ENCODE assay signal across 24 cellular contexts in the genomic region with DNA sequence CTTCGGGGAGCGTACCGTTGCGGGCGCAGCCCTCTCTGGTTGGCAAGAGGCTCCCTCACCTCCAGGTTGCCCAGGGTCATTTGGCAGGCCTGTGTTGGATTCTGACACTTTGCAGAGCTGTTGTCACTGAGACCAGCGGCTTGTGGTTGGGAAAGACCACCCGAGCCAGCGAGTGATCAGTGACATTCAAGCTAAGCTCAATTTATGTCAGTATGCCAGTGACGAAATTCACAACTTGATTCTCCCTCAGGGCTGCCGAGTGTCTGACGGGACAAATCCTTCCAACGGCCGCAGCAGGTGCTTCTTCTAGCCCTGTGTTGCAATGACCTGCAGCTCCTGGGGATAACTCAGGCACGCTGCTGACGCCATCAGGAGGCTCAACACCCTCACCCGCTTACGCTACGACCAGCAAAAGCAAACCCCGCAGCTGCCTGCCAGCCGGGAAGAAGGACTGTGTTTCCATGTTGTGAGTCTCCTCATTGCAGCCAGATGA. TPM values are rescaled to one million over a fixed set of nuclear protein-coding genes. Genes with fewer than 3 reads are reported as not detected.
"Had no signal": no experiment of that assay in that cellular context is flagged by ENCODE, and none has a peak within 500 bp of the region (broad histone marks: within the 10 kb centered on the region; RNA-seq: fewer than 3 reads in every experiment).

No MANE protein-coding gene starts in this region.

- H3K27me3 ChIP-seq: hepatocyte, tibial nerve had no signal

- H3K9me3 ChIP-seq: SK-N-SH had no signal

- H3K4me3 ChIP-seq: hepatocyte, tibial nerve had no signal

- H3K27ac ChIP-seq: hepatocyte, tibial nerve had no signal

- H3K9me3 Mint-ChIP-seq: activated naive CD4-positive, alpha-beta T cell treated with anti-CD3 and anti-CD28 coated beads for 36 hours; activated naive CD8-positive, alpha-beta T cell treated with anti-CD3 and anti-CD28 coated beads, Interleukin-2, amount 50 U/mL, for 24 hours; nephron; stimulated activated naive B cell treated with anti-CD40 and anti-IgM and Interleukin-4, amounts not matched to agents 10 μg/mL and 1 μg/mL and 100 μg/mL, for 72 hours had no signal

- H3K27ac Mint-ChIP-seq: activated naive CD4-positive, alpha-beta T cell treated with anti-CD3 and anti-CD28 coated beads for 36 hours; activated naive CD8-positive, alpha-beta T cell treated with anti-CD3 and anti-CD28 coated beads, Interleukin-2, amount 50 U/mL, for 24 hours; nephron; stimulated activated naive B cell treated with anti-CD40 and anti-IgM and Interleukin-4, amounts not matched to agents 10 μg/mL and 1 μg/mL and 100 μg/mL, for 72 hours had no signal

- ATAC-seq: activated naive CD8-positive, alpha-beta T cell treated with anti-CD3 and anti-CD28 coated beads, Interleukin-2, amount 50 U/mL, for 24 hours; stimulated activated naive B cell treated with anti-CD40 and anti-IgM and Interleukin-4, amounts not matched to agents 10 μg/mL and 1 μg/mL and 100 μg/mL, for 72 hours had no signal

- H3K4me3 Mint-ChIP-seq: activated naive CD4-positive, alpha-beta T cell treated with anti-CD3 and anti-CD28 coated beads for 36 hours; activated naive CD8-positive, alpha-beta T cell treated with anti-CD3 and anti-CD28 coated beads, Interleukin-2, amount 50 U/mL, for 24 hours; nephron; stimulated activated naive B cell treated with anti-CD40 and anti-IgM and Interleukin-4, amounts not matched to agents 10 μg/mL and 1 μg/mL and 100 μg/mL, for 72 hours had no signal

- H3K9ac ChIP-seq: SK-N-SH had no signal

- H3K36me3 ChIP-seq: tibial nerve had no signal

- H3K4me1 Mint-ChIP-seq: activated naive CD8-positive, alpha-beta T cell treated with anti-CD3 and anti-CD28 coated beads, Interleukin-2, amount 50 U/mL, for 24 hours; stimulated activated naive B cell treated with anti-CD40 and anti-IgM and Interleukin-4, amounts not matched to agents 10 μg/mL and 1 μg/mL and 100 μg/mL, for 72 hours had no signal

- H3K36me3 Mint-ChIP-seq: stimulated activated naive B cell treated with anti-CD40 and anti-IgM and Interleukin-4, amounts not matched to agents 10 μg/mL and 1 μg/mL and 100 μg/mL, for 72 hours had no signal

- DNase-seq: activated CD4-positive, CD25-positive, alpha-beta regulatory T cell treated with anti-CD3 and anti-CD28 coated beads, Interleukin-2, amount 50 U/mL, for 72 hours; activated naive CD4-positive, alpha-beta T cell treated with anti-CD3 and anti-CD28 coated beads for 36 hours; activated naive CD8-positive, alpha-beta T cell treated with anti-CD3 and anti-CD28 coated beads, Interleukin-2, amount 50 U/mL, for 24 hours; activated T-cell treated with anti-CD3 and anti-CD28 coated beads for 4 hours; aorta; erythroblast; occipital lobe; SK-N-SH; stimulated activated CD4-positive, alpha-beta T cell treated with anti-CD3 and anti-CD28 coated beads, Interleukin-15, amount 100 ng/mL, for 24 hours; stimulated activated CD4-positive, alpha-beta T cell treated with anti-CD3 and anti-CD28 coated beads, Interleukin-4, amount 100 ng/mL, for 1 hour; stimulated activated naive B cell treated with anti-CD40 and anti-IgM and Interleukin-4, amounts not matched to agents 10 μg/mL and 1 μg/mL and 100 μg/mL, for 72 hours; T-helper 1 cell had no signal

- H3K27me3 Mint-ChIP-seq: stimulated activated naive B cell treated with anti-CD40 and anti-IgM and Interleukin-4, amounts not matched to agents 10 μg/mL and 1 μg/mL and 100 μg/mL, for 72 hours had no signal

- H3K4me1 ChIP-seq: tibial nerve had no signal

RNA-seq across cellular contexts. Expression of a gene that starts 16.9 kb away (rescaled TPM):
- total RNA-seq: activated CD8-positive, alpha-beta memory T cell treated with anti-CD3 and anti-CD28 coated beads for 36 hours; activated naive CD4-positive, alpha-beta T cell treated with anti-CD3 and anti-CD28 coated beads for 36 hours; chondrocyte; dermis microvascular lymphatic vessel endothelial cell; glomerular endothelial cell; lower leg skin; mesenteric fat pad; pulmonary artery endothelial cell; subcutaneous adipose tissue; tibial nerve had no signal
- polyA plus RNA-seq: keratinocyte, SK-N-SH had no signal
